In the genomic region with DNA sequence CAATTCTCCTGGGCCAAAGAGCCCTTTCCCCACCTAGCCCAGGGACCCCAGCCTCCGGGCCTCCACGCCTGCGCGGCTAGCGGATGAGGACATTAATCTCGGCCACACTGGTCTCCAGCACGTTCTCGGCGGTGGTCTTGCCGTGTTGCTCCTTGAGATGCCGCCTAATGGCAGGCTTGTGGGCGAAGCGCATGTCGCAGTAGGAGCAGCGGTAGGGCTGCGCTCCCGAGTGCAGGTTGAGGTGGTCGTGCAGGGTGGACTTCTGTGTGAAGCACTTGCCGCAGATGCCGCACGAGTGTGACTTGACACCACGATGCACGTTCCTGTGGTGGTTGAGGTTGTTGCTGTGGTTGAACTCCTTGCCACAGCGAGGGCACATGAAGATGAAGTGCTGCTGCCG, we compare ENCODE assay signal across 1 cellular context.
TF ChIP-seq lines count a peak whose summit lies in the region.

No MANE protein-coding gene starts in this region.

TF ChIP-seq in GM12878, 131 proteins besides CTCF, POLR2A, EP300 and RAD21 (continued from another document):
- TF ChIP-seq BCL3 (IDR thresholded peaks at IDR 0.05; ENCODE audit: borderline replicate concordance, insufficient read depth, low read depth, low read length, poor library complexity, severe bottlenecking) (no peak), KAT2A (conservative IDR thresholded peaks at IDR 0.05; ENCODE audit: control insufficient read depth, low read depth, low read length) (no peak), LARP7 (IDR thresholded peaks at IDR 0.05) (no peak), CBX5 (IDR thresholded peaks at IDR 0.05; ENCODE audit: low read depth) (no peak), SIX5 (IDR thresholded peaks at IDR 0.05; ENCODE audit: low read depth, low read length, severe bottlenecking) (no peak), RAD51 (IDR thresholded peaks at IDR 0.05) (no peak), POU2F2 (IDR thresholded peaks at IDR 0.05; ENCODE audit: borderline replicate concordance, low read depth, low read length) (no peak)
- TF ChIP-seq, protein P1, sequence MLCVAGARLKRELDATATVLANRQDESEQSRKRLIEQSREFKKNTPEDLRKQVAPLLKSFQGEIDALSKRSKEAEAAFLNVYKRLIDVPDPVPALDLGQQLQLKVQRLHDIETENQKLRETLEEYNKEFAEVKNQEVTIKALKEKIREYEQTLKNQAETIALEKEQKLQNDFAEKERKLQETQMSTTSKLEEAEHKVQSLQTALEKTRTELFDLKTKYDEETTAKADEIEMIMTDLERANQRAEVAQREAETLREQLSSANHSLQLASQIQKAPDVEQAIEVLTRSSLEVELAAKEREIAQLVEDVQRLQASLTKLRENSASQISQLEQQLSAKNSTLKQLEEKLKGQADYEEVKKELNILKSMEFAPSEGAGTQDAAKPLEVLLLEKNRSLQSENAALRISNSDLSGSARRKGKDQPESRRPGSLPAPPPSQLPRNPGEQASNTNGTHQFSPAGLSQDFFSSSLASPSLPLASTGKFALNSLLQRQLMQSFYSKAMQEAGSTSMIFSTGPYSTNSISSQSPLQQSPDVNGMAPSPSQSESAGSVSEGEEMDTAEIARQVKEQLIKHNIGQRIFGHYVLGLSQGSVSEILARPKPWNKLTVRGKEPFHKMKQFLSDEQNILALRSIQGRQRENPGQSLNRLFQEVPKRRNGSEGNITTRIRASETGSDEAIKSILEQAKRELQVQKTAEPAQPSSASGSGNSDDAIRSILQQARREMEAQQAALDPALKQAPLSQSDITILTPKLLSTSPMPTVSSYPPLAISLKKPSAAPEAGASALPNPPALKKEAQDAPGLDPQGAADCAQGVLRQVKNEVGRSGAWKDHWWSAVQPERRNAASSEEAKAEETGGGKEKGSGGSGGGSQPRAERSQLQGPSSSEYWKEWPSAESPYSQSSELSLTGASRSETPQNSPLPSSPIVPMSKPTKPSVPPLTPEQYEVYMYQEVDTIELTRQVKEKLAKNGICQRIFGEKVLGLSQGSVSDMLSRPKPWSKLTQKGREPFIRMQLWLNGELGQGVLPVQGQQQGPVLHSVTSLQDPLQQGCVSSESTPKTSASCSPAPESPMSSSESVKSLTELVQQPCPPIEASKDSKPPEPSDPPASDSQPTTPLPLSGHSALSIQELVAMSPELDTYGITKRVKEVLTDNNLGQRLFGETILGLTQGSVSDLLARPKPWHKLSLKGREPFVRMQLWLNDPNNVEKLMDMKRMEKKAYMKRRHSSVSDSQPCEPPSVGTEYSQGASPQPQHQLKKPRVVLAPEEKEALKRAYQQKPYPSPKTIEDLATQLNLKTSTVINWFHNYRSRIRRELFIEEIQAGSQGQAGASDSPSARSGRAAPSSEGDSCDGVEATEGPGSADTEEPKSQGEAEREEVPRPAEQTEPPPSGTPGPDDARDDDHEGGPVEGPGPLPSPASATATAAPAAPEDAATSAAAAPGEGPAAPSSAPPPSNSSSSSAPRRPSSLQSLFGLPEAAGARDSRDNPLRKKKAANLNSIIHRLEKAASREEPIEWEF (IDR thresholded peaks at IDR 0.05; ENCODE audit: insufficient replicate concordance, low read depth, low read length), result no peak
- TF ChIP-seq, protein P2, sequence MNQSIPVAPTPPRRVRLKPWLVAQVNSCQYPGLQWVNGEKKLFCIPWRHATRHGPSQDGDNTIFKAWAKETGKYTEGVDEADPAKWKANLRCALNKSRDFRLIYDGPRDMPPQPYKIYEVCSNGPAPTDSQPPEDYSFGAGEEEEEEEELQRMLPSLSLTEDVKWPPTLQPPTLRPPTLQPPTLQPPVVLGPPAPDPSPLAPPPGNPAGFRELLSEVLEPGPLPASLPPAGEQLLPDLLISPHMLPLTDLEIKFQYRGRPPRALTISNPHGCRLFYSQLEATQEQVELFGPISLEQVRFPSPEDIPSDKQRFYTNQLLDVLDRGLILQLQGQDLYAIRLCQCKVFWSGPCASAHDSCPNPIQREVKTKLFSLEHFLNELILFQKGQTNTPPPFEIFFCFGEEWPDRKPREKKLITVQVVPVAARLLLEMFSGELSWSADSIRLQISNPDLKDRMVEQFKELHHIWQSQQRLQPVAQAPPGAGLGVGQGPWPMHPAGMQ (IDR thresholded peaks at IDR 0.05; ENCODE audit: borderline replicate concordance), result no peak
